1 cellular context compared by ENCODE assay signal in the genomic region with DNA sequence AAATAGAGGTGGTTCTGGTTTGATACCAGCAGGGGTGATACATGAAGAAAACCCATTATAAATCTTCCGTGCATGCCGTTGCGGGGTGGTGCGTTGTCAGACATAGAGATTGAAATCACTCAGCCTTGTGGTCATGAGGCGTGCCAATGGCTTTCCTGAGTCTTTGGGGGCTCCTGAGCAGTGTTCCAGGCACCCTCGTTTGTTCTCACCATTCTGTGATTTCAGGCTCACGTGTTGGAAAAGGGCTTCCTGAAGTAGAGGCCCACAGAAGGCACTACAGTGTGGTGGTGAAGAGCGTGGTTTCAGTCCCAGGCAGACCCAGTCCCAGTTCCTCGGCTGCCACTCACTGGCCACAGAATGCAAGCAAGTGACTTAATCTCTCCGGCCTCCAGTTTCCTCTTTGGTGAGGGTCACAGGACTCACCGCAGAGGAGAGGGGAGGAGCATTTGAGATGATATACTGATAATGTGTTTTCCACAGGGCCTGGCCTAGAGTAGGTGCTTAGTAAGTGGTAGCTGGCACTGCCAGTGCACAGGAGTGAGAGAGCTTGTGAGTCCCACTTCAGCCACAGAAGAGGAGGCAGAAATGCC.
TF ChIP-seq lines count a peak whose summit lies in the region.

No MANE protein-coding gene starts in this region.

TF ChIP-seq in HepG2, 621 proteins besides CTCF, POLR2A, EP300 and RAD21 (continued from another document and continues in another):
- TF ChIP-seq, protein P1, sequence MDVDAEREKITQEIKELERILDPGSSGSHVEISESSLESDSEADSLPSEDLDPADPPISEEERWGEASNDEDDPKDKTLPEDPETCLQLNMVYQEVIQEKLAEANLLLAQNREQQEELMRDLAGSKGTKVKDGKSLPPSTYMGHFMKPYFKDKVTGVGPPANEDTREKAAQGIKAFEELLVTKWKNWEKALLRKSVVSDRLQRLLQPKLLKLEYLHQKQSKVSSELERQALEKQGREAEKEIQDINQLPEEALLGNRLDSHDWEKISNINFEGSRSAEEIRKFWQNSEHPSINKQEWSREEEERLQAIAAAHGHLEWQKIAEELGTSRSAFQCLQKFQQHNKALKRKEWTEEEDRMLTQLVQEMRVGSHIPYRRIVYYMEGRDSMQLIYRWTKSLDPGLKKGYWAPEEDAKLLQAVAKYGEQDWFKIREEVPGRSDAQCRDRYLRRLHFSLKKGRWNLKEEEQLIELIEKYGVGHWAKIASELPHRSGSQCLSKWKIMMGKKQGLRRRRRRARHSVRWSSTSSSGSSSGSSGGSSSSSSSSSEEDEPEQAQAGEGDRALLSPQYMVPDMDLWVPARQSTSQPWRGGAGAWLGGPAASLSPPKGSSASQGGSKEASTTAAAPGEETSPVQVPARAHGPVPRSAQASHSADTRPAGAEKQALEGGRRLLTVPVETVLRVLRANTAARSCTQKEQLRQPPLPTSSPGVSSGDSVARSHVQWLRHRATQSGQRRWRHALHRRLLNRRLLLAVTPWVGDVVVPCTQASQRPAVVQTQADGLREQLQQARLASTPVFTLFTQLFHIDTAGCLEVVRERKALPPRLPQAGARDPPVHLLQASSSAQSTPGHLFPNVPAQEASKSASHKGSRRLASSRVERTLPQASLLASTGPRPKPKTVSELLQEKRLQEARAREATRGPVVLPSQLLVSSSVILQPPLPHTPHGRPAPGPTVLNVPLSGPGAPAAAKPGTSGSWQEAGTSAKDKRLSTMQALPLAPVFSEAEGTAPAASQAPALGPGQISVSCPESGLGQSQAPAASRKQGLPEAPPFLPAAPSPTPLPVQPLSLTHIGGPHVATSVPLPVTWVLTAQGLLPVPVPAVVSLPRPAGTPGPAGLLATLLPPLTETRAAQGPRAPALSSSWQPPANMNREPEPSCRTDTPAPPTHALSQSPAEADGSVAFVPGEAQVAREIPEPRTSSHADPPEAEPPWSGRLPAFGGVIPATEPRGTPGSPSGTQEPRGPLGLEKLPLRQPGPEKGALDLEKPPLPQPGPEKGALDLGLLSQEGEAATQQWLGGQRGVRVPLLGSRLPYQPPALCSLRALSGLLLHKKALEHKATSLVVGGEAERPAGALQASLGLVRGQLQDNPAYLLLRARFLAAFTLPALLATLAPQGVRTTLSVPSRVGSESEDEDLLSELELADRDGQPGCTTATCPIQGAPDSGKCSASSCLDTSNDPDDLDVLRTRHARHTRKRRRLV (CRISPR knock-in tag; IDR thresholded peaks at IDR 0.05): no peak
- no peak for TF ChIP-seq PHF21A (CRISPR knock-in tag; IDR thresholded peaks at IDR 0.05)
- TF ChIP-seq TCF12 (IDR thresholded peaks at IDR 0.05): no peak
- TF ChIP-seq TCF12 (CRISPR knock-in tag; IDR thresholded peaks at IDR 0.05): no peak
- peak; percentile 33; the same call in 1 of the 2 replicates for TF ChIP-seq YEATS4 (CRISPR knock-in tag; IDR thresholded peaks at IDR 0.05; ENCODE audit: borderline replicate concordance)
- no peak for TF ChIP-seq ZNF597 (CRISPR knock-in tag; IDR thresholded peaks at IDR 0.05)
- TF ChIP-seq CC2D1A (CRISPR knock-in tag; IDR thresholded peaks at IDR 0.05): no peak
- TF ChIP-seq TFE3 (CRISPR knock-in tag; IDR thresholded peaks at IDR 0.05): peak; percentile 85
- TF ChIP-seq SATB2 (CRISPR knock-in tag; IDR thresholded peaks at IDR 0.05): no peak
- TF ChIP-seq, protein P2, sequence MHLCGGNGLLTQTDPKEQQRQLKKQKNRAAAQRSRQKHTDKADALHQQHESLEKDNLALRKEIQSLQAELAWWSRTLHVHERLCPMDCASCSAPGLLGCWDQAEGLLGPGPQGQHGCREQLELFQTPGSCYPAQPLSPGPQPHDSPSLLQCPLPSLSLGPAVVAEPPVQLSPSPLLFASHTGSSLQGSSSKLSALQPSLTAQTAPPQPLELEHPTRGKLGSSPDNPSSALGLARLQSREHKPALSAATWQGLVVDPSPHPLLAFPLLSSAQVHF (CRISPR knock-in tag; IDR thresholded peaks at IDR 0.05): no peak
- no peak for TF ChIP-seq GTF3A (CRISPR knock-in tag; conservative IDR thresholded peaks at IDR 0.05)
- TF ChIP-seq MXD1 (CRISPR knock-in tag; IDR thresholded peaks at IDR 0.05): 0 out of 2 replicates have a peak, but pooled peaks have one; percentile 21
- TF ChIP-seq RXRB (CRISPR knock-in tag; IDR thresholded peaks at IDR 0.05; ENCODE audit: borderline replicate concordance): 0 out of 2 replicates have a peak, but pooled peaks have one; percentile 26
- no peak for TF ChIP-seq ZNF235 (CRISPR knock-in tag; IDR thresholded peaks at IDR 0.05; ENCODE audit: borderline replicate concordance)
- TF ChIP-seq, protein P3, sequence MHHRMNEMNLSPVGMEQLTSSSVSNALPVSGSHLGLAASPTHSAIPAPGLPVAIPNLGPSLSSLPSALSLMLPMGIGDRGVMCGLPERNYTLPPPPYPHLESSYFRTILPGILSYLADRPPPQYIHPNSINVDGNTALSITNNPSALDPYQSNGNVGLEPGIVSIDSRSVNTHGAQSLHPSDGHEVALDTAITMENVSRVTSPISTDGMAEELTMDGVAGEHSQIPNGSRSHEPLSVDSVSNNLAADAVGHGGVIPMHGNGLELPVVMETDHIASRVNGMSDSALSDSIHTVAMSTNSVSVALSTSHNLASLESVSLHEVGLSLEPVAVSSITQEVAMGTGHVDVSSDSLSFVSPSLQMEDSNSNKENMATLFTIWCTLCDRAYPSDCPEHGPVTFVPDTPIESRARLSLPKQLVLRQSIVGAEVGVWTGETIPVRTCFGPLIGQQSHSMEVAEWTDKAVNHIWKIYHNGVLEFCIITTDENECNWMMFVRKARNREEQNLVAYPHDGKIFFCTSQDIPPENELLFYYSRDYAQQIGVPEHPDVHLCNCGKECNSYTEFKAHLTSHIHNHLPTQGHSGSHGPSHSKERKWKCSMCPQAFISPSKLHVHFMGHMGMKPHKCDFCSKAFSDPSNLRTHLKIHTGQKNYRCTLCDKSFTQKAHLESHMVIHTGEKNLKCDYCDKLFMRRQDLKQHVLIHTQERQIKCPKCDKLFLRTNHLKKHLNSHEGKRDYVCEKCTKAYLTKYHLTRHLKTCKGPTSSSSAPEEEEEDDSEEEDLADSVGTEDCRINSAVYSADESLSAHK (CRISPR knock-in tag; IDR thresholded peaks at IDR 0.05; ENCODE audit: borderline replicate concordance): no peak
- TF ChIP-seq ZFP1 (CRISPR knock-in tag; IDR thresholded peaks at IDR 0.05): no peak
- peak; percentile 46; the same call in 1 of the 2 replicates for TF ChIP-seq SAP130 (CRISPR knock-in tag; IDR thresholded peaks at IDR 0.05; ENCODE audit: low read depth)
- no peak for TF ChIP-seq AFF4 (CRISPR knock-in tag; IDR thresholded peaks at IDR 0.05)
- peak; percentile 16; the same call in 1 of the 2 replicates for TF ChIP-seq ZNF232 (CRISPR knock-in tag; IDR thresholded peaks at IDR 0.05; ENCODE audit: borderline replicate concordance)
- TF ChIP-seq HOXA3 (CRISPR knock-in tag; IDR thresholded peaks at IDR 0.05): peak; percentile 57; the same call in 1 of the 2 replicates
- TF ChIP-seq ZNF740 (CRISPR knock-in tag; IDR thresholded peaks at IDR 0.05): no peak
- TF ChIP-seq TMF1 (CRISPR knock-in tag; IDR thresholded peaks at IDR 0.05; ENCODE audit: low read depth): no peak
- TF ChIP-seq SOX5 (CRISPR knock-in tag; IDR thresholded peaks at IDR 0.05; ENCODE audit: borderline replicate concordance): no peak; the same call in 1 of the 2 replicates
- no peak for TF ChIP-seq FOXA1 (IDR thresholded peaks at IDR 0.05)
- 0 out of 2 replicates have a peak, but pooled peaks have one; percentile 20 for TF ChIP-seq FOXA1 (CRISPR knock-in tag; IDR thresholded peaks at IDR 0.05)
- 0 out of 2 replicates have a peak, but pooled peaks have one; percentile 36 for TF ChIP-seq FOXO1 (CRISPR knock-in tag; IDR thresholded peaks at IDR 0.05)
- no peak for TF ChIP-seq HNF4A (CRISPR knock-in tag; IDR thresholded peaks at IDR 0.05)
- no peak for TF ChIP-seq HOXA7 (CRISPR knock-in tag; IDR thresholded peaks at IDR 0.05)
- TF ChIP-seq ZNF276 (CRISPR knock-in tag; IDR thresholded peaks at IDR 0.05; ENCODE audit: low read depth): no peak
- peak; percentile 55; the same call in 1 of the 2 replicates for TF ChIP-seq MYC (CRISPR knock-in tag; IDR thresholded peaks at IDR 0.05; ENCODE audit: borderline replicate concordance)
- TF ChIP-seq CSRNP2 (CRISPR knock-in tag; conservative IDR thresholded peaks at IDR 0.05; ENCODE audit: low read depth): no peak
- TF ChIP-seq ZNF773 (CRISPR knock-in tag; IDR thresholded peaks at IDR 0.05; ENCODE audit: borderline replicate concordance): no peak
- 0 out of 2 replicates have a peak, but pooled peaks have one; percentile 43 for TF ChIP-seq ZNF670 (CRISPR knock-in tag; IDR thresholded peaks at IDR 0.05; ENCODE audit: borderline replicate concordance)
